Comparison of ENCODE assay signal across 15 cellular contexts in the genomic region with DNA sequence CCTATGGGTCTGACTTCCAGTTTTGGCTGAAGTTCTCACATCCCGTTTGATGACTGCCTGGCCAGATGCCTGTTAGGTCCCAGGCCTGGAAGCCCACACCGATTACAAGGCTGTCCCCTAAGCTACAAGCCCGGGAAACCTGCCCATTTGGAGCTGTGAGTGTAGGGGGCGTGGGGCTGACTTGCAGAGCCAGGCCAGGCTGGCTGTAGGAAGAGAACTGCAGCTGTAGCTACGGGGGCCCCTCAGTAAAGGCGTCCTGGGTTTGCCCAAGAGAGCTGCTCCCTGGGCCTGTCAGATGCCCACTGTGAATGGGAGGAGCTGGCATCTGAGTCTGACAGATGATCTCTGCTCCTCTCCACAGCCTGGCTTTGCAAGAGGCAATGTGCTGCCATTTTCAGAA.
"Had no signal": no experiment of that assay in that cellular context is flagged by ENCODE, and none has a peak within 500 bp of the region (broad histone marks: within the 10 kb centered on the region; RNA-seq: fewer than 3 reads in every experiment).

No MANE protein-coding gene starts in this region.

- ATAC-seq: activated CD8-positive, alpha-beta memory T cell treated with anti-CD3 and anti-CD28 coated beads, Interleukin-2, amount 10 ng/mL, durations not matched to agents 7 days and 5 days; activated naive CD4-positive, alpha-beta T cell treated with anti-CD3 and anti-CD28 coated beads, Interleukin-2, amount 50 U/mL, for 72 hours; activated T-cell treated with anti-CD3 and anti-CD28 coated beads, Interleukin-2, amount 50 U/mL, for 4 hours; effector memory CD8-positive, alpha-beta T cell; natural killer cell had no signal

- H3K4me3 ChIP-seq: lung, stomach, thyroid gland, uterus had no signal

- H3K27me3 ChIP-seq: thyroid gland, uterus had no signal

- H3K36me3 ChIP-seq: stomach, thyroid gland, uterus had no signal

- H3K27ac ChIP-seq: stomach, thyroid gland, uterus had no signal

- DNase-seq: activated CD4-positive, alpha-beta T cell treated with anti-CD3 and anti-CD28 coated beads for 1 hour; activated CD4-positive, alpha-beta T cell treated with anti-CD3 and anti-CD28 coated beads, Interleukin-2, amount 50 U/mL, for 48 hours; activated CD8-positive, alpha-beta memory T cell treated with anti-CD3 and anti-CD28 coated beads, Interleukin-2, amount 10 ng/mL, durations not matched to agents 7 days and 5 days; activated effector memory CD4-positive, alpha-beta T cell treated with anti-CD3 and anti-CD28 coated beads, Interleukin-2, amount 50 U/mL, for 16 hours; activated T-cell treated with anti-CD3 and anti-CD28 coated beads, Interleukin-2, amount 50 U/mL, for 4 hours; cortex of kidney; effector memory CD8-positive, alpha-beta T cell; immature natural killer cell; natural killer cell; stomach; T-helper 9 cell; thyroid gland; uterus had no signal

- H3K4me1 ChIP-seq: stomach, thyroid gland, uterus had no signal
